ENCODE assay signal across 8 cellular contexts in genomic region chr9:40991741-40992471, GRCh38.
DNase-seq lines count a peak whose midpoint lies in the region; ATAC-seq and TF ChIP-seq lines count a peak whose summit lies in the region.
"Not testable (repeated sequence)": the region's sequence is repeated elsewhere in the genome, so short reads cannot be mapped to it uniquely, and the experiment has no call there.

No MANE protein-coding gene starts in this region.

- TF ChIP-seq CTCF in OCI-LY1 (IDR thresholded peaks at IDR 0.05; ENCODE audit: low read length) = peak; percentile 94
- peak; percentile 86 for TF ChIP-seq CTCF in epithelial cell of proximal tubule (conservative IDR thresholded peaks at IDR 0.05; ENCODE audit: low read depth, low read length)

- peak; percentile 100 for ATAC-seq in GM18868 (IDR thresholded peaks at IDR 0.05; ENCODE audit: unreplicated experiment)
- ATAC-seq in HG02885 (IDR thresholded peaks at IDR 0.05; ENCODE audit: poor library complexity, unreplicated experiment) = peak; percentile 100
- peak; percentile 98 to 99 for ATAC-seq in activated T-cell treated with anti-CD3 and anti-CD28 coated beads, Interleukin-2, amount 50 U/mL, for 4 hours

- H3K4me3 ChIP-seq in OCI-LY1 (ENCODE audit: low read depth, low read length, poor library complexity, severe bottlenecking) = peak overlapping the region; percentile 77
- peak overlapping the region; percentile 59 for H3K4me3 ChIP-seq in epithelial cell of proximal tubule (ENCODE audit: low read depth, low read length)

- peak overlapping the region; percentile 61 for H3K4me2 ChIP-seq in OCI-LY1 (ENCODE audit: low read length)

- DNase-seq in ACHN = peak; percentile 99
- peak; percentile 97 for DNase-seq in activated T-cell treated with anti-CD3 and anti-CD28 coated beads, Interleukin-2, amount 50 U/mL, for 4 hours
- peak; percentile 91 for DNase-seq in epithelial cell of proximal tubule (ENCODE audit: low read depth)
- DNase-seq in lung microvascular endothelial cell (ENCODE audit: low read depth in 2 of 2) = peak; percentile 98 to 99
- DNase-seq in stimulated activated CD4-positive, alpha-beta T cell treated with anti-CD3 and anti-CD28 coated beads, Interleukin-1b, Interleukin-23, amount 100 ng/mL, for 24 hours (ENCODE audit: low read depth in 4 of 4, low spot score in 1 of 4) = peak; percentile 91 to 99 (median 97)

- H2AFZ ChIP-seq in OCI-LY1 (ENCODE audit: low read length) = not testable (repeated sequence)

- H3K9me2 ChIP-seq in OCI-LY1 (ENCODE audit: low read depth, low read length) = not testable (repeated sequence)

- peak overlapping the region; percentile 77 for H3K9ac ChIP-seq in OCI-LY1 (ENCODE audit: low read length)

- H3K4me1 ChIP-seq in OCI-LY1 (ENCODE audit: insufficient read depth, low read length, severe bottlenecking) = peaks cover 28% of the 10 kb centered on the region

- H3K9me3 ChIP-seq in OCI-LY1 (ENCODE audit: low read length) = not testable (repeated sequence)

- peaks cover 28% of the 10 kb centered on the region for H3K4me1 Mint-ChIP-seq in activated T-cell treated with anti-CD3 and anti-CD28 coated beads, Interleukin-2, amount 50 U/mL, for 4 hours (ENCODE audit: low read depth)

- not testable (repeated sequence) for H3K27me3 Mint-ChIP-seq in activated T-cell treated with anti-CD3 and anti-CD28 coated beads, Interleukin-2, amount 50 U/mL, for 4 hours (ENCODE audit: low read depth)

- not testable (repeated sequence) for H3K9me3 Mint-ChIP-seq in activated T-cell treated with anti-CD3 and anti-CD28 coated beads, Interleukin-2, amount 50 U/mL, for 4 hours

- H3K36me3 Mint-ChIP-seq in activated T-cell treated with anti-CD3 and anti-CD28 coated beads, Interleukin-2, amount 50 U/mL, for 4 hours (ENCODE audit: insufficient read depth) = peaks cover 16% of the 10 kb centered on the region

- in situ Hi-C loops in ACHN (cut with HindIII; ENCODE audit: low pct_ligation_motif_present, low pct_unique_long_range_greater_than_20kb, low sequenced_read_pairs) = not testable (repeated sequence)

- H3K4me3 Mint-ChIP-seq in activated T-cell treated with anti-CD3 and anti-CD28 coated beads, Interleukin-2, amount 50 U/mL, for 4 hours = not testable (repeated sequence)

- H3K36me3 ChIP-seq in OCI-LY1 (ENCODE audit: insufficient read depth, low read length) = not testable (repeated sequence)

- peak overlapping the region; percentile 65 for H3K27ac ChIP-seq in OCI-LY1 (ENCODE audit: low read depth, low read length, poor library complexity, severe bottlenecking)

- H3F3A ChIP-seq in OCI-LY1 (ENCODE audit: insufficient read depth, low read length) = not testable (repeated sequence)

- H3K27me3 ChIP-seq in OCI-LY1 (ENCODE audit: insufficient read depth, low read length) = not testable (repeated sequence)

- H3K79me2 ChIP-seq in OCI-LY1 (ENCODE audit: insufficient read depth, low read length) = not testable (repeated sequence)

- H4K20me1 ChIP-seq in OCI-LY1 (ENCODE audit: insufficient read depth, low read length) = not testable (repeated sequence)

Comparison
In these comparisons a context has a peak if more than half of its experiments do, and no peak if none do; other contexts are left out.
1. Peak in every context shown above with its lines: DNase-seq, ATAC-seq, H3K4me3 ChIP-seq and H3K27ac ChIP-seq.